In the genomic region with DNA sequence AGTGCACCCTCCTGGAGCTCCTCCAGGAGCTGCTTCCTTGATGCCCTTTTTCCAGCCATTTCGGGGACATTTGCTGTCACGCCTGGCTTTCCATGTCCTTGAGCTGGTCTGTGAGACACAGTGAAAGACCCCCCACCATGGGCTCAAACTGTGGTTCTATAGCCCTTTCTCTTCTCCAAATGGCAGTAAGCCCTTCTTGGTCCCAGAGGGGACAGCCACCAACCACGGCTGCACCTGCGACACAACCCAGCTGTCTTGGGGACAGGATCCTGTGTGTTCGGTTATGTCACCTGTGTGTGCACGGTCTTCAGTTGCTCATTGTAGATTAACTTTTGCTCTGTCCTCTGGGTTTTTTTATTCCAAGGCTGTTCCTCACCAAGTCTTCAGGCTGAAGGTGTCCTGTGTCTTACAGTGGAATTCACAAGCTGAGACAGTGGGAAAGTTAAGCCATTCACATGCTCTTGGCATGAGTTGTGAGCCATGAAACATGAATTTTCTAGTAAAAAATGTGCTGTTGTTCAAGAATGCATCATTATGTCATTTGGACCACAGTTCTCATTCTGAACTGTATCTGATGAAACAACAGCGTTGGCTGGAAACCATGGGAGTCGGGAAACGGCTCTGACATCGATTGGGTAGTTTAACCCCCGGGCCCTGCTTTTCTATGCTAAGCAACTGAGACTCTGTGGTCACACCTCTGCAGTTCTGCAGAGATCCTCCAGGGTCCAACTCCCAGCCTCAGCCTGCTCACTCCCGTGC, we compare ENCODE assay signal across 25 cellular contexts.
DNase-seq lines count a peak whose midpoint lies in the region; ATAC-seq and TF ChIP-seq lines count a peak whose summit lies in the region.
"Had no signal": no experiment of that assay in that cellular context is flagged by ENCODE, and none has a peak within 500 bp of the region (broad histone marks: within the 10 kb centered on the region; RNA-seq: fewer than 3 reads in every experiment).

No MANE protein-coding gene starts in this region.

- H3K9me3 Mint-ChIP-seq in stimulated activated memory B cell treated with anti-CD40 and anti-IgM and Interleukin-4, amounts not matched to agents 10 μg/mL and 1 μg/mL and 100 μg/mL, for 72 hours: peaks cover 2% of the 10 kb centered on the region
- H3K9me3 Mint-ChIP-seq: activated CD4-positive, alpha-beta memory T cell treated with anti-CD3 and anti-CD28 coated beads for 36 hours; activated T-cell treated with anti-CD3 and anti-CD28 coated beads, Interleukin-2, amount 50 U/mL, for 4 hours; CD4-positive, alpha-beta memory T cell; nephron progenitor cell had no signal

- H3K9me3 ChIP-seq in heart right ventricle (no peaks in the 10 kb centered on the region), left lung (no peaks in the 10 kb centered on the region)
- H3K9me3 ChIP-seq: tibial nerve had no signal

- H3K27me3 ChIP-seq in heart right ventricle (no peaks in the 10 kb centered on the region), left lung (no peaks in the 10 kb centered on the region)
- H3K27me3 ChIP-seq: tibial nerve had no signal

- DNase-seq in cardiac septum (ENCODE audit: low spot score) (peak; percentile 24), heart right ventricle (no peak), astrocyte of the cerebellum (ENCODE audit: low read depth) (peak; percentile 64), fibroblast of villous mesenchyme (ENCODE audit: low read depth) (peak; percentile 25), omental fat pad (ENCODE audit: low spot score) (no peak), left lung (no peak)
- DNase-seq: 8988T; activated CD4-positive, alpha-beta memory T cell treated with anti-CD3 and anti-CD28 coated beads for 36 hours; activated T-cell treated with anti-CD3 and anti-CD28 coated beads, Interleukin-2, amount 50 U/mL, for 4 hours; caudate nucleus; CD4-positive, alpha-beta memory T cell; DMS79 treated with DMSO at 0.1 percent for 48 hours; HCEC 1CT; left cardiac atrium; MV-4-11; nephron progenitor cell; SIG-M5; stimulated activated naive CD4-positive, alpha-beta T cell treated with Interleukin-2 at 50 U/mL for 16 hours had no signal

- no peak for TF ChIP-seq CTCF in heart right ventricle (IDR thresholded peaks at IDR 0.05)
- peak; percentile 2 for TF ChIP-seq CTCF in astrocyte of the cerebellum (IDR thresholded peaks at IDR 0.05; ENCODE audit: low read depth, low read length, missing control alignments)
- TF ChIP-seq CTCF in fibroblast of villous mesenchyme (IDR thresholded peaks at IDR 0.05; ENCODE audit: insufficient read depth, low read depth, low read length): no peak
- TF ChIP-seq CTCF in omental fat pad (IDR thresholded peaks at IDR 0.05): no peak
- no peak for TF ChIP-seq CTCF in left lung (IDR thresholded peaks at IDR 0.05)

- no peak overlapping the region for H3K4me3 Mint-ChIP-seq in stimulated activated memory B cell treated with anti-CD40 and anti-IgM and Interleukin-4, amounts not matched to agents 10 μg/mL and 1 μg/mL and 100 μg/mL, for 72 hours
- H3K4me3 Mint-ChIP-seq: activated CD4-positive, alpha-beta memory T cell treated with anti-CD3 and anti-CD28 coated beads for 36 hours; activated naive CD8-positive, alpha-beta T cell; activated T-cell treated with anti-CD3 and anti-CD28 coated beads, Interleukin-2, amount 50 U/mL, for 4 hours; CD4-positive, alpha-beta memory T cell; nephron progenitor cell had no signal

- peaks cover 78% of the 10 kb centered on the region for H3K36me3 Mint-ChIP-seq in stimulated activated memory B cell treated with anti-CD40 and anti-IgM and Interleukin-4, amounts not matched to agents 10 μg/mL and 1 μg/mL and 100 μg/mL, for 72 hours

- intact Hi-C loops in cardiac septum (cut with DNase I) (no loop called here), heart right ventricle (cut with DNase I) (loop anchor here in 1 of 10 donors (10.0 kb wide), 1 partner anchor 195 kb away; no protein-coding TSS in a partner anchor), left lung (cut with DNase I) (no loop called here)

- in situ Hi-C loops in astrocyte of the cerebellum (cut with HindIII; ENCODE audit: low sequenced_read_pairs): loop anchor here (5.0 kb wide), 1 partner anchor 172 kb away; no protein-coding TSS in a partner anchor

- H3K27me3 Mint-ChIP-seq in stimulated activated memory B cell treated with anti-CD40 and anti-IgM and Interleukin-4, amounts not matched to agents 10 μg/mL and 1 μg/mL and 100 μg/mL, for 72 hours: no peaks in the 10 kb centered on the region
- H3K27me3 Mint-ChIP-seq: activated CD4-positive, alpha-beta memory T cell treated with anti-CD3 and anti-CD28 coated beads for 36 hours; activated naive CD8-positive, alpha-beta T cell; CD4-positive, alpha-beta memory T cell had no signal

- H3K4me3 ChIP-seq in heart right ventricle (no peak overlapping the region), astrocyte of the cerebellum (ENCODE audit: low read depth, low read length) (no peak overlapping the region), fibroblast of villous mesenchyme (ENCODE audit: low read depth, low read length) (no peak overlapping the region), left lung (no peak overlapping the region)
- H3K4me3 ChIP-seq: tibial nerve had no signal

- peak overlapping the region; percentile 22 for H3K27ac Mint-ChIP-seq in stimulated activated memory B cell treated with anti-CD40 and anti-IgM and Interleukin-4, amounts not matched to agents 10 μg/mL and 1 μg/mL and 100 μg/mL, for 72 hours
- H3K27ac Mint-ChIP-seq: activated CD4-positive, alpha-beta memory T cell treated with anti-CD3 and anti-CD28 coated beads for 36 hours; activated naive CD8-positive, alpha-beta T cell had no signal

- peaks cover 0 to 94% (median 48%) of the 10 kb centered on the region in 9 donors for H3K36me3 ChIP-seq in heart right ventricle
- peaks cover 0 to 96% of the 10 kb centered on the region in 2 donors for H3K36me3 ChIP-seq in left lung

- no peaks in the 10 kb centered on the region for H3K4me1 Mint-ChIP-seq in stimulated activated memory B cell treated with anti-CD40 and anti-IgM and Interleukin-4, amounts not matched to agents 10 μg/mL and 1 μg/mL and 100 μg/mL, for 72 hours
- H3K4me1 Mint-ChIP-seq: CD4-positive, alpha-beta memory T cell had no signal

- no peak overlapping the region for H3K27ac ChIP-seq in heart right ventricle
- H3K27ac ChIP-seq in left lung: no peak overlapping the region
- H3K27ac ChIP-seq: HL-60, tibial nerve, VCaP had no signal

- 84 to 87% methylated on average over 12 of the region's 12 CpGs for WGBS in heart right ventricle, 2 donors

- H3K4me1 ChIP-seq in heart right ventricle: peaks cover 5 to 30% (median 10%) of the 10 kb centered on the region in 9 donors
- H3K4me1 ChIP-seq in left lung: no peaks in the 10 kb centered on the region

- ATAC-seq in heart right ventricle: no peak
- no peak for ATAC-seq in stimulated activated memory B cell treated with anti-CD40 and anti-IgM and Interleukin-4, amounts not matched to agents 10 μg/mL and 1 μg/mL and 100 μg/mL, for 72 hours
- ATAC-seq in GM21360 (IDR thresholded peaks at IDR 0.05; ENCODE audit: unreplicated experiment): no peak
- no peak for ATAC-seq in omental fat pad (ENCODE audit: low FRiP score)
- ATAC-seq in left lung: no peak
- ATAC-seq: activated T-cell treated with anti-CD3 and anti-CD28 coated beads, Interleukin-2, amount 50 U/mL, for 4 hours; esophagus mucosa; left cardiac atrium had no signal

Comparison
In these comparisons a context has a peak if more than half of its experiments do, and no peak if none do; other contexts are left out.
1. DNase-seq: peak in cardiac septum (single experiment), astrocyte of the cerebellum (single experiment) and fibroblast of villous mesenchyme (single experiment); none in heart right ventricle (0 of 2), omental fat pad (single experiment) and left lung (0 of 2).